8 cellular contexts compared by ENCODE assay signal in genomic region chr4:113278324-113278934, GRCh38.
DNase-seq lines count a peak whose midpoint lies in the region; ATAC-seq, FAIRE-seq and TF ChIP-seq lines count a peak whose summit lies in the region.

No MANE protein-coding gene starts in this region.

- in situ Hi-C loops in SK-MEL-5 (cut with HindIII; ENCODE audit: low pct_unique_long_range_greater_than_20kb, low sequenced_read_pairs) = no loop called here

- TF ChIP-seq CTCF in GM12874 (IDR thresholded peaks at IDR 0.05; ENCODE audit: insufficient read depth, low read depth, low read length) = peak; percentile 79
- TF ChIP-seq CTCF in smooth muscle cell (IDR thresholded peaks at IDR 0.05; ENCODE audit: borderline replicate concordance, insufficient read depth, poor library complexity, severe bottlenecking) = peak; percentile 91

- peak; percentile 85 for ATAC-seq in activated naive CD8-positive, alpha-beta T cell treated with anti-CD3 and anti-CD28 coated beads, Interleukin-2, amount 10 ng/mL, durations not matched to agents 7 days and 5 days (ENCODE audit: low read depth)

- no peaks in the 10 kb centered on the region for H3F3A ChIP-seq in smooth muscle cell (ENCODE audit: low read depth)

- WGBS in smooth muscle cell (ENCODE audit: low lambda C conversion rate) = 27% methylated on average over 8 of the region's 8 CpGs

- H3K9ac ChIP-seq in Karpas-422 (ENCODE audit: low read length) = no peak overlapping the region
- no peak overlapping the region for H3K9ac ChIP-seq in smooth muscle cell (ENCODE audit: low read depth)

- H3K27ac ChIP-seq in Karpas-422 (ENCODE audit: low read length) = no peak overlapping the region
- H3K27ac ChIP-seq in smooth muscle cell (ENCODE audit: low read depth) = no peak overlapping the region

- no peaks in the 10 kb centered on the region for H3K4me1 ChIP-seq in Karpas-422 (ENCODE audit: low read length)
- no peaks in the 10 kb centered on the region for H3K4me1 ChIP-seq in smooth muscle cell (ENCODE audit: low read depth)

- H3K4me3 ChIP-seq in Karpas-422 (ENCODE audit: low read length) (no peak overlapping the region), smooth muscle cell (no peak overlapping the region)

- H3K9me3 Mint-ChIP-seq in activated naive CD8-positive, alpha-beta T cell treated with anti-CD3 and anti-CD28 coated beads, Interleukin-2, amount 10 ng/mL, durations not matched to agents 7 days and 5 days = no peaks in the 10 kb centered on the region

- POLR2A ChIA-PET in activated naive CD8-positive, alpha-beta T cell treated with anti-CD3 and anti-CD28 coated beads, Interleukin-2, amount 10 ng/mL, durations not matched to agents 7 days and 5 days (lab: Charles Lee) = no interaction called here

- H2AFZ ChIP-seq in Karpas-422 (ENCODE audit: low read length) (no peak overlapping the region), smooth muscle cell (ENCODE audit: low read depth) (no peak overlapping the region)

- H3K4me2 ChIP-seq in Karpas-422 (ENCODE audit: low read depth, low read length, poor library complexity, severe bottlenecking) (no peak overlapping the region), smooth muscle cell (no peak overlapping the region)

- H3K9me3 ChIP-seq in Karpas-422 (ENCODE audit: low read length) = no peaks in the 10 kb centered on the region
- no peaks in the 10 kb centered on the region for H3K9me3 ChIP-seq in smooth muscle cell (replicated peaks; ENCODE audit: low read depth)

- H3K9me2 ChIP-seq in Karpas-422 (replicated peaks; ENCODE audit: insufficient read depth, low read length) = no peaks in the 10 kb centered on the region

- no peak overlapping the region for H3K4me3 Mint-ChIP-seq in activated naive CD8-positive, alpha-beta T cell treated with anti-CD3 and anti-CD28 coated beads, Interleukin-2, amount 10 ng/mL, durations not matched to agents 7 days and 5 days

- no peaks in the 10 kb centered on the region for H3K36me3 Mint-ChIP-seq in activated naive CD8-positive, alpha-beta T cell treated with anti-CD3 and anti-CD28 coated beads, Interleukin-2, amount 10 ng/mL, durations not matched to agents 7 days and 5 days

- DNase-seq in H54 (ENCODE audit: insufficient read length, low spot score) (peak; percentile 33), Karpas-422 (peak; percentile 92), SK-MEL-5 (ENCODE audit: low read depth, low spot score) (peak; percentile 84), hepatic stellate cell (ENCODE audit: low spot score) (peak; percentile 49), smooth muscle cell (lab: John Stamatoyannopoulos, UW; ENCODE audit: unreplicated experiment) (no peak), GF-D8 (lab: John Stamatoyannopoulos, UW) (no peak)
- peak; percentile 32 for DNase-seq in activated naive CD8-positive, alpha-beta T cell treated with anti-CD3 and anti-CD28 coated beads, Interleukin-2, amount 10 ng/mL, durations not matched to agents 7 days and 5 days

- peak; percentile 78 for FAIRE-seq in H54 (lab: Jason Lieb, UNC)

- no peaks in the 10 kb centered on the region for H3K36me3 ChIP-seq in Karpas-422 (ENCODE audit: insufficient read depth, low read length)
- H3K36me3 ChIP-seq in smooth muscle cell (ENCODE audit: low read depth) = no peaks in the 10 kb centered on the region

- H3K79me2 ChIP-seq in Karpas-422 (ENCODE audit: low read length) (no peaks in the 10 kb centered on the region), smooth muscle cell (ENCODE audit: low read depth) (no peaks in the 10 kb centered on the region)

- H3K27ac Mint-ChIP-seq in activated naive CD8-positive, alpha-beta T cell treated with anti-CD3 and anti-CD28 coated beads, Interleukin-2, amount 10 ng/mL, durations not matched to agents 7 days and 5 days = no peak overlapping the region

- TF ChIP-seq POLR2A in H54 (IDR thresholded peaks at IDR 0.05; ENCODE audit: low read depth, low read length) = no peak

- no peaks in the 10 kb centered on the region for H3K27me3 ChIP-seq in Karpas-422 (ENCODE audit: low read length)
- H3K27me3 ChIP-seq in smooth muscle cell (ENCODE audit: low read depth) = no peaks in the 10 kb centered on the region

- H3K4me1 Mint-ChIP-seq in activated naive CD8-positive, alpha-beta T cell treated with anti-CD3 and anti-CD28 coated beads, Interleukin-2, amount 10 ng/mL, durations not matched to agents 7 days and 5 days = no peaks in the 10 kb centered on the region

- no peaks in the 10 kb centered on the region for H4K20me1 ChIP-seq in Karpas-422 (ENCODE audit: insufficient read depth, low read depth, low read length)
- no peaks in the 10 kb centered on the region for H4K20me1 ChIP-seq in smooth muscle cell (ENCODE audit: low read depth)

- H3K27me3 Mint-ChIP-seq in activated naive CD8-positive, alpha-beta T cell treated with anti-CD3 and anti-CD28 coated beads, Interleukin-2, amount 10 ng/mL, durations not matched to agents 7 days and 5 days = peaks cover 27% of the 10 kb centered on the region

Comparison
In these comparisons a context has a peak if more than half of its experiments do, and no peak if none do; other contexts are left out.
1. DNase-seq: peak in H54 (single experiment), Karpas-422 (single experiment), SK-MEL-5 (single experiment), activated naive CD8-positive, alpha-beta T cell treated with anti-CD3 and anti-CD28 coated beads, Interleukin-2, amount 10 ng/mL, durations not matched to agents 7 days and 5 days (single experiment) and hepatic stellate cell (single experiment); none in smooth muscle cell (single experiment) and GF-D8 (single experiment).